Comparison of ENCODE assay signal across 16 cellular contexts in genomic region chr12:14946856-14947255, GRCh38. TPM values are rescaled to one million over a fixed set of nuclear protein-coding genes. Genes with fewer than 3 reads are reported as not detected.
DNase-seq lines count a peak whose midpoint lies in the region; ATAC-seq and TF ChIP-seq lines count a peak whose summit lies in the region.
"Had no signal": no experiment of that assay in that cellular context is flagged by ENCODE, and none has a peak within 500 bp of the region (broad histone marks: within the 10 kb centered on the region; RNA-seq: fewer than 3 reads in every experiment).

No MANE protein-coding gene starts in this region.

- intact Hi-C loops in left ventricle myocardium inferior (cut with micrococcal nuclease), result no loop called here

- H3K27ac ChIP-seq in left ventricle myocardium inferior (replicated peaks) (peak overlapping the region; percentile 92), right atrium auricular region (peak overlapping the region in 1 of 2 donors; percentile 79), trophoblast cell (ENCODE audit: low read depth, low read length) (no peak overlapping the region)

- no peak overlapping the region for H4K12ac ChIP-seq in trophoblast cell (ENCODE audit: low read depth, low read length)

- H3K27me3 ChIP-seq in left ventricle myocardium inferior (ENCODE audit: low read depth) (no peaks in the 10 kb centered on the region), right atrium auricular region (no peaks in the 10 kb centered on the region), trophoblast cell (ENCODE audit: insufficient read depth, low read length) (no peaks in the 10 kb centered on the region)

- H3K79me2 ChIP-seq in trophoblast cell (ENCODE audit: control insufficient read depth, insufficient read depth, low read length, poor library complexity), result no peaks in the 10 kb centered on the region

- ATAC-seq in activated naive CD4-positive, alpha-beta T cell treated with anti-CD3 and anti-CD28 coated beads, Interleukin-2, amount 50 U/mL, for 72 hours, result no peak
- ATAC-seq in memory B cell (ENCODE audit: low read depth) (no peak), HG03139 (IDR thresholded peaks at IDR 0.05; ENCODE audit: unreplicated experiment) (no peak), GM19328 (IDR thresholded peaks at IDR 0.05; ENCODE audit: unreplicated experiment) (no peak)
- ATAC-seq: left colon had no signal

- H3K4me1 Mint-ChIP-seq in memory B cell, result peaks cover 46% of the 10 kb centered on the region

- H3K36me3 Mint-ChIP-seq in activated naive CD4-positive, alpha-beta T cell treated with anti-CD3 and anti-CD28 coated beads, Interleukin-2, amount 50 U/mL, for 72 hours, result peaks cover 71 to 86% of the 10 kb centered on the region in 2 donors
- peaks cover 59% of the 10 kb centered on the region for H3K36me3 Mint-ChIP-seq in memory B cell

- no peak overlapping the region for H3K4ac ChIP-seq in trophoblast cell (ENCODE audit: low read depth, low read length)

- no peak overlapping the region for H3K9ac ChIP-seq in trophoblast cell (ENCODE audit: low read length)

- no peak overlapping the region for H3K18ac ChIP-seq in trophoblast cell (ENCODE audit: low read length)

- no peak overlapping the region for H2BK5ac ChIP-seq in trophoblast cell (ENCODE audit: low read depth, low read length, poor library complexity)

- DNase-seq in left ventricle myocardium inferior, result no peak
- DNase-seq in right atrium auricular region (ENCODE audit: low spot score), result no peak
- no peak for DNase-seq in activated naive CD4-positive, alpha-beta T cell treated with anti-CD3 and anti-CD28 coated beads, Interleukin-2, amount 50 U/mL, for 72 hours (ENCODE audit: low spot score in 2 of 2)
- DNase-seq in memory B cell (ENCODE audit: low spot score in 2 of 2), result no peak
- no peak for DNase-seq in islet precursor cell
- no peak for DNase-seq in trophoblast cell
- DNase-seq: activated CD4-positive, alpha-beta T cell treated with anti-CD3 and anti-CD28 coated beads for 48 hours; endodermal cell; GF-D8; left colon; NCI-H2029 treated with DMSO at 0.1 percent for 48 hours; nucleus accumbens; stimulated activated CD4-positive, alpha-beta T cell treated with anti-CD3 and anti-CD28 coated beads, Interleukin-12 subunit alpha, Interleukin-12 subunit beta, amount 100 ng/mL, for 4 hours had no signal

- no peak overlapping the region for H4K91ac ChIP-seq in trophoblast cell (ENCODE audit: low read depth, low read length)

- H3K4me2 ChIP-seq in trophoblast cell (ENCODE audit: low read length), result no peak overlapping the region

- WGBS in trophoblast cell (ENCODE audit: extremely low coverage, insufficient coverage, insufficient read length), result no CpG with 5 or more reads among the region's 1 CpG

- no peak overlapping the region for H3K14ac ChIP-seq in trophoblast cell (ENCODE audit: low read length)

- H3K27ac Mint-ChIP-seq in activated naive CD4-positive, alpha-beta T cell treated with anti-CD3 and anti-CD28 coated beads, Interleukin-2, amount 50 U/mL, for 72 hours, result peak overlapping the region; percentile 92 to 97
- peak overlapping the region; percentile 86 for H3K27ac Mint-ChIP-seq in memory B cell
- H3K27ac Mint-ChIP-seq: endodermal cell had no signal

- H3K4me3 ChIP-seq in left ventricle myocardium inferior, result no peak overlapping the region
- H3K4me3 ChIP-seq in right atrium auricular region, result no peak overlapping the region
- no peak overlapping the region for H3K4me3 ChIP-seq in trophoblast cell (ENCODE audit: low read depth, low read length)

- H3K36me3 ChIP-seq in left ventricle myocardium inferior, result peaks cover 57% of the 10 kb centered on the region
- H3K36me3 ChIP-seq in right atrium auricular region, result peaks cover 50% of the 10 kb centered on the region
- peaks cover 6 to 8% of the 10 kb centered on the region in 2 experiments for H3K36me3 ChIP-seq in trophoblast cell (ENCODE audit: control insufficient read depth in 1 of 2, insufficient read depth in 2 of 2, low read length in 2 of 2)

- H3K4me1 ChIP-seq in left ventricle myocardium inferior, result peaks cover 57% of the 10 kb centered on the region
- peaks cover 0 to 38% of the 10 kb centered on the region in 2 donors for H3K4me1 ChIP-seq in right atrium auricular region
- peaks cover 9 to 23% of the 10 kb centered on the region in 2 experiments for H3K4me1 ChIP-seq in trophoblast cell (ENCODE audit: control insufficient read depth in 1 of 2, insufficient read depth in 2 of 2, low read length in 2 of 2)

- H3K27me3 Mint-ChIP-seq in memory B cell, result no peaks in the 10 kb centered on the region

- no peaks in the 10 kb centered on the region for H3K9me3 ChIP-seq in left ventricle myocardium inferior (replicated peaks)
- H3K9me3 ChIP-seq in right atrium auricular region, result no peaks in the 10 kb centered on the region
- no peaks in the 10 kb centered on the region for H3K9me3 ChIP-seq in trophoblast cell (ENCODE audit: insufficient read depth, low read depth, low read length)

- H2AK5ac ChIP-seq in trophoblast cell (ENCODE audit: low read length), result no peak overlapping the region

- H3K9me3 Mint-ChIP-seq in activated naive CD4-positive, alpha-beta T cell treated with anti-CD3 and anti-CD28 coated beads, Interleukin-2, amount 50 U/mL, for 72 hours, result no peaks in the 10 kb centered on the region
- no peaks in the 10 kb centered on the region for H3K9me3 Mint-ChIP-seq in memory B cell
- H3K9me3 Mint-ChIP-seq: endodermal cell had no signal

- no peak overlapping the region for H3K23ac ChIP-seq in trophoblast cell (ENCODE audit: low read length)

- no peak for TF ChIP-seq CTCF in left ventricle myocardium inferior (IDR thresholded peaks at IDR 0.05; ENCODE audit: borderline replicate concordance)
- no peak for TF ChIP-seq CTCF in right atrium auricular region (IDR thresholded peaks at IDR 0.05)

- no peak overlapping the region for H4K8ac ChIP-seq in trophoblast cell (ENCODE audit: low read depth, low read length)

- no peak overlapping the region for H2AFZ ChIP-seq in trophoblast cell (ENCODE audit: insufficient read depth, low read length, poor library complexity)

- no peak overlapping the region for H3K4me3 Mint-ChIP-seq in memory B cell
- H3K4me3 Mint-ChIP-seq: endodermal cell had no signal

- no peak overlapping the region for H2BK120ac ChIP-seq in trophoblast cell (ENCODE audit: insufficient read depth, low read length, poor library complexity)

- H2BK12ac ChIP-seq in trophoblast cell (ENCODE audit: low read length), result no peak overlapping the region

- peaks cover 26% of the 10 kb centered on the region for H3K79me1 ChIP-seq in trophoblast cell (ENCODE audit: low read length)

RNA-seq across cellular contexts. Expression of gene ERP27, which starts 8.5 kb away (rescaled TPM):
- 0.14 TPM for total RNA-seq in left ventricle myocardium inferior
- under 1 TPM; 0.31 to 0.70 TPM for total RNA-seq in right atrium auricular region
- 1 to 10 TPM; 1.5 to 5.0 TPM for total RNA-seq in activated naive CD4-positive, alpha-beta T cell treated with anti-CD3 and anti-CD28 coated beads, Interleukin-2, amount 50 U/mL, for 72 hours
- polyA plus RNA-seq in trophoblast cell (2013), result 42.0 and 49.0 TPM in 2 replicates

RNA-seq across cellular contexts. Expression of gene ARHGDIB, which starts 14.5 kb away (rescaled TPM):
- total RNA-seq in left ventricle myocardium inferior, result 50.6 TPM
- 100 to 1,000 TPM in 1 of 2 donors, 10 to 100 TPM in 1; 69.5 to 124 TPM for total RNA-seq in right atrium auricular region
- total RNA-seq in activated naive CD4-positive, alpha-beta T cell treated with anti-CD3 and anti-CD28 coated beads, Interleukin-2, amount 50 U/mL, for 72 hours, result 100 to 1,000 TPM; 667 to 811 TPM
- 144 and 156 TPM in 2 replicates for polyA plus RNA-seq in trophoblast cell (2013)

RNA-seq across cellular contexts. Expression of gene PDE6H, which starts 26.0 kb away (rescaled TPM):
- total RNA-seq in left ventricle myocardium inferior, result not detected
- total RNA-seq in right atrium auricular region, result not detected
- not detected for total RNA-seq in activated naive CD4-positive, alpha-beta T cell treated with anti-CD3 and anti-CD28 coated beads, Interleukin-2, amount 50 U/mL, for 72 hours
- not detected in 2 replicates for polyA plus RNA-seq in trophoblast cell (2013)
- total RNA-seq: endodermal cell, left colon, SK-MEL-5 had no signal

Comparison
In these comparisons a context has a peak if more than half of its experiments do, and no peak if none do; other contexts are left out.
1. RNA of gene ARHGDIB, which starts 14.5 kb away (total RNA-seq): 667 to 811 TPM in activated naive CD4-positive, alpha-beta T cell treated with anti-CD3 and anti-CD28 coated beads, Interleukin-2, amount 50 U/mL, for 72 hours; 69.5 to 124 TPM in right atrium auricular region and 50.6 TPM in left ventricle myocardium inferior (single experiment); every median in the first group is over 4 times any median in the second.